34 cellular contexts compared by ENCODE assay signal in genomic region chr7:52747817-52748216, GRCh38.
"Had no signal": no experiment of that assay in that cellular context is flagged by ENCODE, and none has a peak within 500 bp of the region (broad histone marks: within the 10 kb centered on the region; RNA-seq: fewer than 3 reads in every experiment).

No MANE protein-coding gene starts in this region.

- FAIRE-seq: astrocyte, TTC549 had no signal

- ATAC-seq: activated CD8-positive, alpha-beta T cell treated with anti-CD3 and anti-CD28 coated beads for 36 hours; activated naive CD4-positive, alpha-beta T cell treated with anti-CD3 and anti-CD28 coated beads, Interleukin-2, amount 50 U/mL, for 72 hours; activated T-cell treated with anti-CD3 and anti-CD28 coated beads, Interleukin-2, amount 50 U/mL, for 4 hours; activated T-cell treated with anti-CD3 and anti-CD28 coated beads, Interleukin-2, amount 50 U/mL, for 72 hours; activated T-helper 17 cell treated with anti-CD3 and anti-CD28 coated beads, Interleukin-2, amount 50 U/mL, for 72 hours; body of pancreas had no signal

- H3K27ac ChIP-seq: adrenal gland, body of pancreas, brain microvascular endothelial cell, breast epithelium, VCaP had no signal

- DNase-seq: activated B cell treated with CpG ODN at 0.5 μM for 24 hours; activated CD4-positive, alpha-beta memory T cell treated with anti-CD3 and anti-CD28 coated beads for 36 hours; activated CD4-positive, alpha-beta T cell treated with anti-CD3 and anti-CD28 coated beads for 4 hours; activated CD4-positive, alpha-beta T cell treated with anti-CD3 and anti-CD28 coated beads, Interleukin-2, amount 10 ng/mL, durations not matched to agents 24 days and 14 days; activated CD4-positive, alpha-beta T cell treated with anti-CD3 and anti-CD28 coated beads, Interleukin-2, amount 50 U/mL, for 1 hour; activated CD4-positive, alpha-beta T cell treated with anti-CD3 and anti-CD28 coated beads, Interleukin-2, amount 50 U/mL, for 4 hours; activated CD4-positive, CD25-positive, alpha-beta regulatory T cell treated with anti-CD3 and anti-CD28 coated beads, Interleukin-2, amount 50 U/mL, for 72 hours; activated CD8-positive, alpha-beta memory T cell treated with anti-CD3 and anti-CD28 coated beads, Interleukin-2, amount 50 U/mL, for 4 hours; activated CD8-positive, alpha-beta T cell treated with anti-CD3 and anti-CD28 coated beads for 36 hours; activated effector memory CD4-positive, alpha-beta T cell treated with anti-CD3 and anti-CD28 coated beads, Interleukin-2, amount 50 U/mL, for 16 hours; activated gamma-delta T cell treated with Interleukin-2 at 50 U/mL for 16 hours; activated naive CD4-positive, alpha-beta T cell; activated naive CD4-positive, alpha-beta T cell treated with anti-CD3 and anti-CD28 coated beads for 36 hours; activated naive CD4-positive, alpha-beta T cell treated with anti-CD3 and anti-CD28 coated beads, Interleukin-2, amount 50 U/mL, for 16 hours; activated naive CD8-positive, alpha-beta T cell treated with anti-CD3 and anti-CD28 coated beads for 36 hours; activated T-cell treated with anti-CD3 and anti-CD28 coated beads for 4 hours; activated T-cell treated with anti-CD3 and anti-CD28 coated beads, Interleukin-2, amount 50 U/mL, for 1 hour; activated T-cell treated with anti-CD3 and anti-CD28 coated beads, Interleukin-2, amount 50 U/mL, for 4 hours; activated T-cell treated with anti-CD3 and anti-CD28 coated beads, Interleukin-2, amount 50 U/mL, for 72 hours; adrenal gland; amniotic stem cell; aorta; body of pancreas; brain microvascular endothelial cell; central memory CD4-positive, alpha-beta T cell; T-helper 1 cell; T-helper 2 cell; T-helper 9 cell had no signal

- H3K27me3 ChIP-seq: adrenal gland, body of pancreas, brain microvascular endothelial cell, breast epithelium had no signal

- H3K4me3 ChIP-seq: adrenal gland, body of pancreas, breast epithelium had no signal

- H3K36me3 ChIP-seq: adrenal gland, brain microvascular endothelial cell had no signal

- H3K4me1 ChIP-seq: adrenal gland, body of pancreas, breast epithelium had no signal

- H3K9me3 ChIP-seq: adrenal gland, body of pancreas, breast epithelium had no signal
